Comparison of ENCODE assay signal across 21 cellular contexts in the genomic region with DNA sequence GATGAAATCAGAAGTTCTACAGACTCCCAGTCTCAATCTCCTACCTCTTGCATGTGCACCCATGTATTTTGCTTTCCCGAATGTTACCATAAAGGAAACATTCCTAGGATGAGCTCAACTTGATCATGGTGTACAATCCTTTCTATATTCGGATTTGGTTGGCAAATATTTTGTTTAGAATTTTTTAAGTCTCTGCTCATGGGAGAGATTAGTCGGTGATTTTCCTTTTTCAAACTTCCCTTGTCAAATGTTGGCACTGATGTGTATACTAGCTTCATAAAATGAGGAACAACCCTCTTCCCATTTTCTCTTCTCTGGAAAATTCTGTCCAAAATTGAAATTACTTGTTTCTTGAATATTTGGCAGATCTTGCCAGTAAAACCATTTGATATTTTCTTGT.
"Had no signal": no experiment of that assay in that cellular context is flagged by ENCODE, and none has a peak within 500 bp of the region (broad histone marks: within the 10 kb centered on the region; RNA-seq: fewer than 3 reads in every experiment).

No MANE protein-coding gene starts in this region.

- H3K4me2 ChIP-seq: neural progenitor cell had no signal

- H3K9ac ChIP-seq: neural progenitor cell had no signal

- H3K9me3 ChIP-seq: gastroesophageal sphincter, psoas muscle, right lobe of liver, spleen, stomach had no signal

- H3K27me3 ChIP-seq: gastroesophageal sphincter, neural progenitor cell, right lobe of liver, spleen, stomach had no signal

- H3K9me3 Mint-ChIP-seq: memory B cell; natural killer cell treated with Interleukin-12 subunit alpha and Interleukin-12 subunit beta and Interleukin-15 and Interleukin-18, amount 100 ng/mL, for 72 hours; neural progenitor cell had no signal

- H3K4me1 ChIP-seq: neural progenitor cell, psoas muscle had no signal

- DNase-seq: effector memory CD4-positive, alpha-beta T cell; foreskin fibroblast; glutamatergic neuron; nucleus accumbens; psoas muscle; retina; right lobe of liver; spleen; stimulated activated CD4-positive, alpha-beta T cell treated with anti-CD3 and anti-CD28 coated beads, Interleukin-2, amount 100 ng/mL, for 24 hours; stimulated activated naive CD4-positive, alpha-beta T cell; stomach; substantia nigra had no signal

- H3K27ac ChIP-seq: neural progenitor cell, psoas muscle, right lobe of liver, spleen, stomach had no signal

- H3K27ac Mint-ChIP-seq: memory B cell; mesothelial cell of epicardium; natural killer cell treated with Interleukin-12 subunit alpha and Interleukin-12 subunit beta and Interleukin-15 and Interleukin-18, amount 100 ng/mL, for 72 hours; neural progenitor cell; type B pancreatic cell had no signal

- H3K4me3 ChIP-seq: coronary artery, gastroesophageal sphincter, neural progenitor cell, psoas muscle, right lobe of liver, spleen, stomach had no signal

- ATAC-seq: esophagus mucosa; gastroesophageal sphincter; left lobe of liver; natural killer cell treated with Interleukin-12 subunit alpha and Interleukin-12 subunit beta and Interleukin-15 and Interleukin-18, amount 100 ng/mL, for 72 hours; psoas muscle; right lobe of liver had no signal

- H2AFZ ChIP-seq: neural progenitor cell had no signal

- H3K36me3 ChIP-seq: gastroesophageal sphincter, neural progenitor cell, right lobe of liver, spleen, stomach had no signal

- H3K36me3 Mint-ChIP-seq: memory B cell; mesothelial cell of epicardium; natural killer cell treated with Interleukin-12 subunit alpha and Interleukin-12 subunit beta and Interleukin-15 and Interleukin-18, amount 100 ng/mL, for 72 hours; neural progenitor cell; type B pancreatic cell had no signal

- H3K4me1 Mint-ChIP-seq: memory B cell, neural progenitor cell had no signal

- H3K27me3 Mint-ChIP-seq: type B pancreatic cell had no signal

- H3K4me3 Mint-ChIP-seq: memory B cell; mesothelial cell of epicardium; natural killer cell treated with Interleukin-12 subunit alpha and Interleukin-12 subunit beta and Interleukin-15 and Interleukin-18, amount 100 ng/mL, for 72 hours; neural progenitor cell; type B pancreatic cell had no signal
